Comparison of ENCODE assay signal across 2 cellular contexts in the genomic region with DNA sequence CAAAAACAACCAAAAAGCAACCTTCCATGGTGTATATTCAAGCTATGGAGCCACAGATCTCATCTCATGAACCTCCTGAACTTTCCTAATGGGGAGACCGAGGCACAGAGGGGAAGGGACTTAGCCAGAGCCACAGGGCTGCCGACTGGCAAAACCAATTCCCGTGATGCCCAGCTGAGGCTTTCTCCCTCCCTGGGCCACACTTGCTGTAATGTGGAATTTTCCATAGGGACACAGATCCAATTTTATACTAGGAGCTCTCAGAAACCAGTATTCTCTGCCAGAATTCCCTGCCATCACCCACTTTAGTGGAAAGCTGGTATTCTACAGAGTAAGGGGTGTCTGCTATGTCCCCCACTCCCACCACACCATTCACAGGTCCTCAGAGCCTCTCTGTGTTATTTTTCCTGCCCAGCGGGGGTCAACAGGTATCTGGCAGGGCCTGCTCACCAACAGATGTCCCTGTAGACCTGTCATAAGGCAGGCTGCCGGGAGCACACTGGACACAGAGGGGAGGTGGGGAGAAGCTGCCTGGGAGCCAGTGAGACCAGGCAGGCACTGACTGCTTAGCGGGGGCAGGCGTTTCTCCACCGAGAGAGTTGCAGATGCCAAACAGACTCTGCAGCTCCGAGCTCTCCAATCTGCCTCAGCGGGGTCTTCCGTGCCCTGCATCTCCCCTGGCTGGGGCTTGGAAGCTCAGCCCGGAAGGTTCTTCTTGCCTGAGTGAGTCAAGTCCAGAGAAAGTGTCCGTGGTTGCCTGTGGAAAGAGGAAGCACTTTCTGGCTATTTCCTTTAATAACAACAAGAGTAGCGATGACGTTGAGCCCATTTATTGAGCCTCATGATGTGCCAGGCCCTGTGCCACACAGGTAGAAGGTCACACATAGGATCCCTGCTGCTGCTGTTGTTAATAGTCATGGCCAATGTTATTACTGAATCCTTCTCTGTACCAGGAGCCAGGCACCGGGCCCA.
TF ChIP-seq lines count a peak whose summit lies in the region.

No MANE protein-coding gene starts in this region.

TF ChIP-seq in SK-N-SH treated with all-trans-retinoic acid at 6 μM for 48 hours, 23 proteins besides CTCF, POLR2A, EP300 and RAD21 (continued from another document):
- TF ChIP-seq, protein P1, sequence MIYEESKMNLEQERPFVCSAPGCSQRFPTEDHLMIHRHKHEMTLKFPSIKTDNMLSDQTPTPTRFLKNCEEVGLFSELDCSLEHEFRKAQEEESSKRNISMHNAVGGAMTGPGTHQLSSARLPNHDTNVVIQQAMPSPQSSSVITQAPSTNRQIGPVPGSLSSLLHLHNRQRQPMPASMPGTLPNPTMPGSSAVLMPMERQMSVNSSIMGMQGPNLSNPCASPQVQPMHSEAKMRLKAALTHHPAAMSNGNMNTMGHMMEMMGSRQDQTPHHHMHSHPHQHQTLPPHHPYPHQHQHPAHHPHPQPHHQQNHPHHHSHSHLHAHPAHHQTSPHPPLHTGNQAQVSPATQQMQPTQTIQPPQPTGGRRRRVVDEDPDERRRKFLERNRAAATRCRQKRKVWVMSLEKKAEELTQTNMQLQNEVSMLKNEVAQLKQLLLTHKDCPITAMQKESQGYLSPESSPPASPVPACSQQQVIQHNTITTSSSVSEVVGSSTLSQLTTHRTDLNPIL (CRISPR knock-in tag; IDR thresholded peaks at IDR 0.05; ENCODE audit: low read depth), result no peak

TF ChIP-seq in SK-N-SH, 30 proteins besides CTCF, POLR2A, EP300 and RAD21 (continued from another document):
- TF ChIP-seq, protein P2, sequence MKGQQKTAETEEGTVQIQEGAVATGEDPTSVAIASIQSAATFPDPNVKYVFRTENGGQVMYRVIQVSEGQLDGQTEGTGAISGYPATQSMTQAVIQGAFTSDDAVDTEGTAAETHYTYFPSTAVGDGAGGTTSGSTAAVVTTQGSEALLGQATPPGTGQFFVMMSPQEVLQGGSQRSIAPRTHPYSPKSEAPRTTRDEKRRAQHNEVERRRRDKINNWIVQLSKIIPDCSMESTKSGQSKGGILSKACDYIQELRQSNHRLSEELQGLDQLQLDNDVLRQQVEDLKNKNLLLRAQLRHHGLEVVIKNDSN (IDR thresholded peaks at IDR 0.05; ENCODE audit: borderline replicate concordance, low read depth), result no peak
- TF ChIP-seq MXI1 (IDR thresholded peaks at IDR 0.05; ENCODE audit: low read depth, low read length), result no peak
- no peak for TF ChIP-seq JUND (IDR thresholded peaks at IDR 0.05)
- TF ChIP-seq, protein P3, sequence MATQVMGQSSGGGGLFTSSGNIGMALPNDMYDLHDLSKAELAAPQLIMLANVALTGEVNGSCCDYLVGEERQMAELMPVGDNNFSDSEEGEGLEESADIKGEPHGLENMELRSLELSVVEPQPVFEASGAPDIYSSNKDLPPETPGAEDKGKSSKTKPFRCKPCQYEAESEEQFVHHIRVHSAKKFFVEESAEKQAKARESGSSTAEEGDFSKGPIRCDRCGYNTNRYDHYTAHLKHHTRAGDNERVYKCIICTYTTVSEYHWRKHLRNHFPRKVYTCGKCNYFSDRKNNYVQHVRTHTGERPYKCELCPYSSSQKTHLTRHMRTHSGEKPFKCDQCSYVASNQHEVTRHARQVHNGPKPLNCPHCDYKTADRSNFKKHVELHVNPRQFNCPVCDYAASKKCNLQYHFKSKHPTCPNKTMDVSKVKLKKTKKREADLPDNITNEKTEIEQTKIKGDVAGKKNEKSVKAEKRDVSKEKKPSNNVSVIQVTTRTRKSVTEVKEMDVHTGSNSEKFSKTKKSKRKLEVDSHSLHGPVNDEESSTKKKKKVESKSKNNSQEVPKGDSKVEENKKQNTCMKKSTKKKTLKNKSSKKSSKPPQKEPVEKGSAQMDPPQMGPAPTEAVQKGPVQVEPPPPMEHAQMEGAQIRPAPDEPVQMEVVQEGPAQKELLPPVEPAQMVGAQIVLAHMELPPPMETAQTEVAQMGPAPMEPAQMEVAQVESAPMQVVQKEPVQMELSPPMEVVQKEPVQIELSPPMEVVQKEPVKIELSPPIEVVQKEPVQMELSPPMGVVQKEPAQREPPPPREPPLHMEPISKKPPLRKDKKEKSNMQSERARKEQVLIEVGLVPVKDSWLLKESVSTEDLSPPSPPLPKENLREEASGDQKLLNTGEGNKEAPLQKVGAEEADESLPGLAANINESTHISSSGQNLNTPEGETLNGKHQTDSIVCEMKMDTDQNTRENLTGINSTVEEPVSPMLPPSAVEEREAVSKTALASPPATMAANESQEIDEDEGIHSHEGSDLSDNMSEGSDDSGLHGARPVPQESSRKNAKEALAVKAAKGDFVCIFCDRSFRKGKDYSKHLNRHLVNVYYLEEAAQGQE (IDR thresholded peaks at IDR 0.05; ENCODE audit: low read depth, low read length), result no peak
- TF ChIP-seq, protein P4, sequence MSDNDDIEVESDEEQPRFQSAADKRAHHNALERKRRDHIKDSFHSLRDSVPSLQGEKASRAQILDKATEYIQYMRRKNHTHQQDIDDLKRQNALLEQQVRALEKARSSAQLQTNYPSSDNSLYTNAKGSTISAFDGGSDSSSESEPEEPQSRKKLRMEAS (IDR thresholded peaks at IDR 0.05; ENCODE audit: low read depth), result no peak
- TF ChIP-seq, protein P5, sequence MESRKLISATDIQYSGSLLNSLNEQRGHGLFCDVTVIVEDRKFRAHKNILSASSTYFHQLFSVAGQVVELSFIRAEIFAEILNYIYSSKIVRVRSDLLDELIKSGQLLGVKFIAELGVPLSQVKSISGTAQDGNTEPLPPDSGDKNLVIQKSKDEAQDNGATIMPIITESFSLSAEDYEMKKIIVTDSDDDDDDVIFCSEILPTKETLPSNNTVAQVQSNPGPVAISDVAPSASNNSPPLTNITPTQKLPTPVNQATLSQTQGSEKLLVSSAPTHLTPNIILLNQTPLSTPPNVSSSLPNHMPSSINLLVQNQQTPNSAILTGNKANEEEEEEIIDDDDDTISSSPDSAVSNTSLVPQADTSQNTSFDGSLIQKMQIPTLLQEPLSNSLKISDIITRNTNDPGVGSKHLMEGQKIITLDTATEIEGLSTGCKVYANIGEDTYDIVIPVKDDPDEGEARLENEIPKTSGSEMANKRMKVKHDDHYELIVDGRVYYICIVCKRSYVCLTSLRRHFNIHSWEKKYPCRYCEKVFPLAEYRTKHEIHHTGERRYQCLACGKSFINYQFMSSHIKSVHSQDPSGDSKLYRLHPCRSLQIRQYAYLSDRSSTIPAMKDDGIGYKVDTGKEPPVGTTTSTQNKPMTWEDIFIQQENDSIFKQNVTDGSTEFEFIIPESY (IDR thresholded peaks at IDR 0.05; ENCODE audit: borderline replicate concordance, low read depth), result no peak
